8 cellular contexts compared by ENCODE assay signal in the genomic region with DNA sequence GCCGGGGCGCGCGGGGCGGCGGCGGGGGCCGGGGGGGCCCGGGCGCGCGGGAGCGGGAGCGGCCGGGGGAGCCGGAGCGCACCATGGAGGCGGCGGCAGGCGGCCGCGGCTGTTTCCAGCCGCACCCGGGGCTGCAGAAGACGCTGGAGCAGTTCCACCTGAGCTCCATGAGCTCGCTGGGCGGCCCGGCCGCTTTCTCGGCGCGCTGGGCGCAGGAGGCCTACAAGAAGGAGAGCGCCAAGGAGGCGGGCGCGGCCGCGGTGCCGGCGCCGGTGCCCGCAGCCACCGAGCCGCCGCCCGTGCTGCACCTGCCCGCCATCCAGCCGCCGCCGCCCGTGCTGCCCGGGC. TPM values are rescaled to one million over a fixed set of nuclear protein-coding genes. Genes with fewer than 3 reads are reported as not detected.
DNase-seq lines count a peak whose midpoint lies in the region; ATAC-seq and TF ChIP-seq lines count a peak whose summit lies in the region.

No MANE protein-coding gene starts in this region.

- intact Hi-C loops in IMR-90 (cut with micrococcal nuclease): no loop called here
- intact Hi-C loops in MCF 10A (cut with micrococcal nuclease): no loop called here
- intact Hi-C loops in lower lobe of right lung (cut with DNase I): no loop called here
- intact Hi-C loops in uterus (cut with DNase I; ENCODE audit: low total_unique reads): loop anchor here (2.0 kb wide), 1 partner anchor 78 kb away; no protein-coding TSS in a partner anchor

- no peak overlapping the region for H3K56ac ChIP-seq in IMR-90 (ENCODE audit: extremely low read depth, insufficient read depth, low read length)

- H3K4me1 ChIP-seq in BLaER1 treated with 17β-estradiol and CSF1 and Interleukin-3, amounts not matched to agents 10 nM and 100 nM: peaks cover 58 to 80% (median 72%) of the 10 kb centered on the region in 10 experiments
- H3K4me1 ChIP-seq in IMR-90 (ENCODE audit: control insufficient read depth, insufficient read depth, low read length): peaks cover 17% of the 10 kb centered on the region
- H3K4me1 ChIP-seq in lower lobe of right lung: peaks cover 52% of the 10 kb centered on the region
- H3K4me1 ChIP-seq in uterus: peaks cover 0 to 16% of the 10 kb centered on the region in 2 donors
- H3K4me1 ChIP-seq in foreskin keratinocyte: no peaks in the 10 kb centered on the region

- H3K27ac ChIP-seq in BLaER1 treated with 17β-estradiol and CSF1 and Interleukin-3, amounts not matched to agents 10 nM and 100 nM: peak overlapping the region; percentile 41 to 97 (median 80); a peak in 20 of 22 replicates
- H3K27ac ChIP-seq in IMR-90 (ENCODE audit: insufficient read depth, low read length) (peak overlapping the region; percentile 61), lower lobe of right lung (peak overlapping the region; percentile 89), uterus (peak overlapping the region; percentile 83 to 91), foreskin keratinocyte (no peak overlapping the region)

- no peaks in the 10 kb centered on the region for H3K9me3 Mint-ChIP-seq in MCF 10A (ENCODE audit: unreplicated experiment)

- dilution Hi-C loops in IMR-90 (cut with HindIII; ENCODE audit: low sequenced_read_pairs, unreplicated experiment): no loop called here

- no peaks in the 10 kb centered on the region for H3K27me3 Mint-ChIP-seq in MCF 10A (ENCODE audit: insufficient read depth, unreplicated experiment)

- peak overlapping the region; percentile 78 for H3K4me3 Mint-ChIP-seq in MCF 10A (ENCODE audit: unreplicated experiment)

- peaks cover 0 to 36% (median 31%) of the 10 kb centered on the region in 11 experiments; a peak in 17 of 22 replicates for H3K27me3 ChIP-seq in BLaER1 treated with 17β-estradiol and CSF1 and Interleukin-3, amounts not matched to agents 10 nM and 100 nM
- H3K27me3 ChIP-seq in IMR-90 (ENCODE audit: control insufficient read depth, insufficient read depth, low read length) (no peaks in the 10 kb centered on the region), lower lobe of right lung (ENCODE audit: low read depth) (no peaks in the 10 kb centered on the region), uterus (no peaks in the 10 kb centered on the region), foreskin keratinocyte (no peaks in the 10 kb centered on the region)

- H3K9ac ChIP-seq in BLaER1 treated with 17β-estradiol and CSF1 and Interleukin-3, amounts not matched to agents 10 nM and 100 nM: peak overlapping the region; percentile 78 to 92 (median 87)
- H3K9ac ChIP-seq in IMR-90 (ENCODE audit: low read depth, low read length): peak overlapping the region; percentile 74

- BruUV-seq in IMR-90 (replicated peaks; lab: Mats Ljungman, UMichigan) (no TSS peak), MCF 10A (replicated peaks; lab: Mats Ljungman, UMichigan) (no TSS peak)

- no peaks in the 10 kb centered on the region for H3K9me3 ChIP-seq in BLaER1 treated with 17β-estradiol and CSF1 and Interleukin-3, amounts not matched to agents 10 nM and 100 nM (replicated peaks in 1 of 11)
- H3K9me3 ChIP-seq in IMR-90 (ENCODE audit: control insufficient read depth, insufficient read depth, low read length): no peaks in the 10 kb centered on the region
- H3K9me3 ChIP-seq in lower lobe of right lung: no peaks in the 10 kb centered on the region
- H3K9me3 ChIP-seq in uterus: no peaks in the 10 kb centered on the region

- H3K4ac ChIP-seq in IMR-90 (ENCODE audit: low read depth, low read length): no peak overlapping the region

- WGBS in IMR-90 (ENCODE audit: extremely low coverage in 2 of 2, insufficient read length in 1 of 2), 2 experiments: 0% methylated on average over 18 of the region's 53 CpGs; no CpG with 5 or more reads in 1 of the 2 experiments

- H2BK20ac ChIP-seq in IMR-90 (ENCODE audit: low read depth, low read length): no peak overlapping the region

- no peak overlapping the region for H4K8ac ChIP-seq in IMR-90 (ENCODE audit: low read depth in 2 of 2, low read length in 2 of 2)

- H3K18ac ChIP-seq in IMR-90 (ENCODE audit: low read depth, low read length): no peak overlapping the region

- POLR2A ChIA-PET in IMR-90 (lab: Charles Lee; ENCODE audit: unreplicated experiment): interaction anchor here (0.6 to 1.2 kb wide), 2 partner anchors 20 to 313 kb away, joined by 3 read pairs; no protein-coding TSS in a partner anchor
- POLR2A ChIA-PET in MCF 10A (lab: Yijun Ruan, JAX): interaction anchor here (0.8 to 4.6 kb wide), 9 partner anchors 11 to 327 kb away, joined by 3 to 23 read pairs (median 4); a partner anchor contains a TSS

- in situ Hi-C loops in IMR-90 (cut with MboI; ENCODE audit: low sequenced_read_pairs): no loop called here

- H3K4me2 ChIP-seq in BLaER1 treated with 17β-estradiol and CSF1 and Interleukin-3, amounts not matched to agents 10 nM and 100 nM: peak overlapping the region; percentile 96 to 100 (median 100)
- peak overlapping the region; percentile 85 for H3K4me2 ChIP-seq in IMR-90 (ENCODE audit: low read depth, low read length)

- H3K4me3 ChIP-seq in BLaER1 treated with 17β-estradiol and CSF1 and Interleukin-3, amounts not matched to agents 10 nM and 100 nM: peak overlapping the region; percentile 59 to 98 (median 88)
- H3K4me3 ChIP-seq in IMR-90 (ENCODE audit: insufficient read depth, low read depth, low read length) (peak overlapping the region; percentile 97), lower lobe of right lung (peak overlapping the region; percentile 64), uterus (peak overlapping the region; percentile 51 to 53)

- H2BK120ac ChIP-seq in IMR-90 (ENCODE audit: low read depth, low read length): no peak overlapping the region

- CTCF ChIA-PET in IMR-90 (lab: Yijun Ruan, JAX) (interaction anchor here (1.0 to 2.0 kb wide), 2 partner anchors 34 to 153 kb away, joined by 4 to 7 read pairs; a partner anchor contains a TSS), MCF 10A (lab: Yijun Ruan, JAX) (interaction anchor here (1.3 to 2.8 kb wide), 4 partner anchors 17 to 153 kb away, joined by 4 to 9 read pairs (median 6); a partner anchor contains a TSS)

- no peak overlapping the region for H4K91ac ChIP-seq in IMR-90 (ENCODE audit: insufficient read depth, low read depth, low read length)

- peaks cover 15% of the 10 kb centered on the region for H3K36me3 Mint-ChIP-seq in MCF 10A (ENCODE audit: insufficient read depth, unreplicated experiment)

- H2BK5ac ChIP-seq in IMR-90 (ENCODE audit: low read depth, low read length, poor library complexity, severe bottlenecking): peak overlapping the region; percentile 18

- peak overlapping the region; percentile 75 for H3K27ac Mint-ChIP-seq in MCF 10A (ENCODE audit: low read depth, unreplicated experiment)

- no peak overlapping the region for H4K5ac ChIP-seq in IMR-90 (ENCODE audit: low read depth, low read length)

- H4K20me1 ChIP-seq in BLaER1 treated with 17β-estradiol and CSF1 and Interleukin-3, amounts not matched to agents 10 nM and 100 nM: peaks cover 50 to 60% (median 51%) of the 10 kb centered on the region in 11 experiments
- H4K20me1 ChIP-seq in IMR-90 (ENCODE audit: insufficient read depth, low read length): peaks cover 51% of the 10 kb centered on the region

- DNase-seq in IMR-90: no peak
- no peak for DNase-seq in MCF 10A (ENCODE audit: unreplicated experiment)
- peak; percentile 68 for DNase-seq in lower lobe of right lung
- no peak for DNase-seq in uterus
- DNase-seq in foreskin keratinocyte: no peak
- DNase-seq in activated CD4-positive, CD25-positive, alpha-beta regulatory T cell (lab: John Stamatoyannopoulos, UW): no peak

- peaks cover 20% of the 10 kb centered on the region for H3K4me1 Mint-ChIP-seq in MCF 10A (ENCODE audit: insufficient read depth, unreplicated experiment)

- no peak overlapping the region for H2BK15ac ChIP-seq in IMR-90 (ENCODE audit: low read depth, low read length)

- no peak for TF ChIP-seq POLR2A in IMR-90 (IDR thresholded peaks at IDR 0.05; ENCODE audit: low read depth, low read length)
- no peak for TF ChIP-seq POLR2A in uterus (IDR thresholded peaks at IDR 0.05)

- peak overlapping the region; percentile 81 for H3K14ac ChIP-seq in IMR-90 (replicated peaks; ENCODE audit: low read depth, low read length)

- H3K36me3 ChIP-seq in BLaER1 treated with 17β-estradiol and CSF1 and Interleukin-3, amounts not matched to agents 10 nM and 100 nM: peaks cover 0 to 39% (median 18%) of the 10 kb centered on the region in 11 experiments; a peak in 10 of 22 replicates
- peaks cover 4% of the 10 kb centered on the region; the same call in 1 of the 2 replicates for H3K36me3 ChIP-seq in IMR-90 (ENCODE audit: control insufficient read depth, insufficient read depth, low read length)
- H3K36me3 ChIP-seq in lower lobe of right lung: no peaks in the 10 kb centered on the region
- H3K36me3 ChIP-seq in uterus: no peaks in the 10 kb centered on the region

- ATAC-seq in IMR-90 (ENCODE audit: low read depth) (no peak), lower lobe of right lung (no peak), foreskin keratinocyte (no peak), HG03439 (IDR thresholded peaks at IDR 0.05; ENCODE audit: unreplicated experiment) (no peak)

- peaks cover 5 to 15% of the 10 kb centered on the region in 2 experiments for H3K79me1 ChIP-seq in IMR-90 (ENCODE audit: low read depth in 1 of 2, low read length in 2 of 2)

- 0 out of 2 replicates have a peak overlapping the region, but pooled peaks have one; percentile 20 for H2AK5ac ChIP-seq in IMR-90 (ENCODE audit: low read depth, low read length)

- no peak overlapping the region for H3K23ac ChIP-seq in IMR-90 (ENCODE audit: low read depth, low read length)

- no peak overlapping the region for H2AFZ ChIP-seq in IMR-90 (replicated peaks; ENCODE audit: low read length, poor library complexity)

- H3K9me1 ChIP-seq in IMR-90 (ENCODE audit: insufficient read depth, low read length): peaks cover 5% of the 10 kb centered on the region; the same call in 1 of the 2 replicates

- peak overlapping the region; percentile 96 for H2AK9ac ChIP-seq in IMR-90 (replicated peaks; ENCODE audit: low read depth, low read length, poor library complexity)

- no peak for TF ChIP-seq CTCF in IMR-90 (conservative IDR thresholded peaks at IDR 0.05; ENCODE audit: low read depth, low read length)
- no peak for TF ChIP-seq CTCF in MCF 10A (IDR thresholded peaks at IDR 0.05; ENCODE audit: unreplicated experiment)
- no peak for TF ChIP-seq CTCF in lower lobe of right lung (IDR thresholded peaks at IDR 0.05)
- TF ChIP-seq CTCF in uterus (IDR thresholded peaks at IDR 0.05): no peak
- no peak for TF ChIP-seq CTCF in foreskin keratinocyte (conservative IDR thresholded peaks at IDR 0.05)

- TF ChIP-seq RAD21 in IMR-90 (IDR thresholded peaks at IDR 0.05; ENCODE audit: low read length): no peak

RNA-seq across cellular contexts. Expression of a gene that starts 0.5 kb away (rescaled TPM):
- 2.3 and 3.9 TPM in 2 replicates for total RNA-seq in IMR-90 (2012; rRNA removed)
- polyA plus RNA-seq in IMR-90 (2012; rRNA removed): 20.1 and 20.8 TPM in 2 replicates
- 13.7 and 20.7 TPM in 2 replicates for polyA plus RNA-seq in IMR-90 (2012; cell fraction: cytosol; rRNA removed)
- 42.1 and 52.9 TPM in 2 replicates for polyA plus RNA-seq in IMR-90 (2012; cell fraction: nucleus; rRNA removed; ENCODE audit: low replicate concordance)
- 42.7 and 53.7 TPM in 2 replicates for total RNA-seq in MCF 10A (2022)
- total RNA-seq in lower lobe of right lung: 90.0 TPM
- total RNA-seq in uterus: 100 to 1,000 TPM in 1 of 4 donors, 10 to 100 TPM in 3; 22.8 to 148 (median 34.9) TPM
- total RNA-seq in foreskin keratinocyte: 23.8 and 24.6 TPM in 2 replicates
- polyA plus RNA-seq in foreskin keratinocyte: 9.3 and 10.7 TPM in 2 replicates

RNA-seq across cellular contexts. Expression of a gene that starts 34.1 kb away (rescaled TPM):
- total RNA-seq in IMR-90 (2012; rRNA removed) (6.5 and 7.5 TPM in 2 replicates), MCF 10A (2022) (75.9 and 88.8 TPM in 2 replicates), lower lobe of right lung (50.9 TPM), uterus (10 to 100 TPM in 2 of 4 donors, 1 to 10 TPM in 2; 1.5 to 68.5 (median 15.4) TPM), foreskin keratinocyte (30.3 and 32.0 TPM in 2 replicates)
- polyA plus RNA-seq in IMR-90 (2012; rRNA removed) (31.5 and 36.8 TPM in 2 replicates), foreskin keratinocyte (82.5 and 103 TPM in 2 replicates)
- 58.8 and 75.0 TPM in 2 replicates for polyA plus RNA-seq in IMR-90 (2012; cell fraction: cytosol; rRNA removed)
- polyA plus RNA-seq in IMR-90 (2012; cell fraction: nucleus; rRNA removed; ENCODE audit: low replicate concordance): 59.9 and 123 TPM in 2 replicates
